In genomic region chr15:63899606-63900005, GRCh38 we compare ENCODE assay signal across 8 cellular contexts.
DNase-seq lines count a peak whose midpoint lies in the region; ATAC-seq and TF ChIP-seq lines count a peak whose summit lies in the region.
"Not testable (repeated sequence)": the region's sequence is repeated elsewhere in the genome, so short reads cannot be mapped to it uniquely, and the experiment has no call there.

No MANE protein-coding gene starts in this region.

- H3K9ac ChIP-seq in BLaER1, result not testable (repeated sequence)

- H3K27ac Mint-ChIP-seq in activated CD4-positive, alpha-beta T cell treated with anti-CD3 and anti-CD28 coated beads, Interleukin-2, amount 10 ng/mL, durations not matched to agents 7 days and 5 days, result peak overlapping the region; percentile 58
- peak overlapping the region; percentile 64 for H3K27ac Mint-ChIP-seq in activated naive CD4-positive, alpha-beta T cell treated with anti-CD3 and anti-CD28 coated beads, Interleukin-2, amount 50 U/mL, for 24 hours
- H3K27ac Mint-ChIP-seq in dendritic cell treated with granulocyte-macrophage colony-stimulating factor and Interleukin-4, amounts not matched to agents 40 ng/mL and 50 ng/mL, for 4 days, result peak overlapping the region; percentile 78

- H3K27me3 ChIP-seq in BLaER1; HL-60 (ENCODE audit: insufficient read depth, poor library complexity, severe bottlenecking); lower lobe of right lung (ENCODE audit: low read depth); neutrophil; thyroid gland: not testable (repeated sequence)

- not testable (repeated sequence) for H3K4me3 Mint-ChIP-seq in activated CD4-positive, alpha-beta T cell treated with anti-CD3 and anti-CD28 coated beads, Interleukin-2, amount 10 ng/mL, durations not matched to agents 7 days and 5 days; dendritic cell treated with granulocyte-macrophage colony-stimulating factor and Interleukin-4, amounts not matched to agents 40 ng/mL and 50 ng/mL, for 4 days
- peak overlapping the region; percentile 62 for H3K4me3 Mint-ChIP-seq in activated naive CD4-positive, alpha-beta T cell treated with anti-CD3 and anti-CD28 coated beads, Interleukin-2, amount 50 U/mL, for 24 hours

- intact Hi-C loops in dendritic cell treated with granulocyte-macrophage colony-stimulating factor and Interleukin-4, amounts not matched to agents 40 ng/mL and 50 ng/mL, for 4 days (cut with micrococcal nuclease), result loop anchor here (10.0 kb wide), 1 partner anchor 145 kb away; the partner anchor contains the start of gene DAPK2
- intact Hi-C loops in lower lobe of right lung (cut with DNase I), result not testable (repeated sequence)
- intact Hi-C loops in thyroid gland (cut with DNase I), result loop anchor here (10.0 kb wide), 1 partner anchor 145 kb away; the partner anchor contains the start of gene DAPK2

- H4K20me1 ChIP-seq in BLaER1, result not testable (repeated sequence)

- not testable (repeated sequence) for DNase-seq in HL-60 (ENCODE audit: low read depth in 1 of 2, low spot score in 1 of 2); activated CD4-positive, alpha-beta T cell treated with anti-CD3 and anti-CD28 coated beads, Interleukin-2, amount 10 ng/mL, durations not matched to agents 7 days and 5 days
- DNase-seq in lower lobe of right lung (peak; percentile 47), thyroid gland (peak; percentile 58)

- H3K9me3 Mint-ChIP-seq in activated CD4-positive, alpha-beta T cell treated with anti-CD3 and anti-CD28 coated beads, Interleukin-2, amount 10 ng/mL, durations not matched to agents 7 days and 5 days; activated naive CD4-positive, alpha-beta T cell treated with anti-CD3 and anti-CD28 coated beads, Interleukin-2, amount 50 U/mL, for 24 hours; dendritic cell treated with granulocyte-macrophage colony-stimulating factor and Interleukin-4, amounts not matched to agents 40 ng/mL and 50 ng/mL, for 4 days: not testable (repeated sequence)

- WGBS in thyroid gland, 2 donors, result 67 to 74% methylated on average over 7 of the region's 7 CpGs

- H3K36me3 ChIP-seq in BLaER1, lower lobe of right lung, thyroid gland: not testable (repeated sequence)
- peaks cover 13% of the 10 kb centered on the region for H3K36me3 ChIP-seq in neutrophil

- H3K27me3 Mint-ChIP-seq in activated CD4-positive, alpha-beta T cell treated with anti-CD3 and anti-CD28 coated beads, Interleukin-2, amount 10 ng/mL, durations not matched to agents 7 days and 5 days; activated naive CD4-positive, alpha-beta T cell treated with anti-CD3 and anti-CD28 coated beads, Interleukin-2, amount 50 U/mL, for 24 hours: not testable (repeated sequence)
- H3K27me3 Mint-ChIP-seq in dendritic cell treated with granulocyte-macrophage colony-stimulating factor and Interleukin-4, amounts not matched to agents 40 ng/mL and 50 ng/mL, for 4 days, result peaks cover 26% of the 10 kb centered on the region

- H3K27ac ChIP-seq in BLaER1, result not testable (repeated sequence)
- H3K27ac ChIP-seq in HL-60 (replicated peaks) (peak overlapping the region; percentile 61), lower lobe of right lung (peak overlapping the region; percentile 36), neutrophil (peak overlapping the region; percentile 82), thyroid gland (peak overlapping the region; percentile 52 to 78 (median 68))

- POLR2A ChIA-PET in activated CD4-positive, alpha-beta T cell treated with anti-CD3 and anti-CD28 coated beads, Interleukin-2, amount 10 ng/mL, durations not matched to agents 7 days and 5 days (lab: Charles Lee), result not testable (repeated sequence)

- H3K36me3 Mint-ChIP-seq in activated CD4-positive, alpha-beta T cell treated with anti-CD3 and anti-CD28 coated beads, Interleukin-2, amount 10 ng/mL, durations not matched to agents 7 days and 5 days (ENCODE audit: low read depth); activated naive CD4-positive, alpha-beta T cell treated with anti-CD3 and anti-CD28 coated beads, Interleukin-2, amount 50 U/mL, for 24 hours; dendritic cell treated with granulocyte-macrophage colony-stimulating factor and Interleukin-4, amounts not matched to agents 40 ng/mL and 50 ng/mL, for 4 days (ENCODE audit: low read depth): not testable (repeated sequence)

- not testable (repeated sequence) for H3K4me3 ChIP-seq in BLaER1; HL-60 (replicated peaks; ENCODE audit: insufficient read depth, low read length); thyroid gland (replicated peaks in 1 of 3)
- H3K4me3 ChIP-seq in lower lobe of right lung (peak overlapping the region; percentile 11), neutrophil (ENCODE audit: low read depth in 1 of 2, low read length in 1 of 2) (peak overlapping the region; percentile 36 to 39)

- TF ChIP-seq CTCF in HL-60 (IDR thresholded peaks at IDR 0.05; ENCODE audit: insufficient read depth, low read length); lower lobe of right lung (IDR thresholded peaks at IDR 0.05); neutrophil (IDR thresholded peaks at IDR 0.05); thyroid gland (IDR thresholded peaks at IDR 0.05): not testable (repeated sequence)

- peaks cover 52% of the 10 kb centered on the region for H3K4me1 Mint-ChIP-seq in activated CD4-positive, alpha-beta T cell treated with anti-CD3 and anti-CD28 coated beads, Interleukin-2, amount 10 ng/mL, durations not matched to agents 7 days and 5 days
- H3K4me1 Mint-ChIP-seq in activated naive CD4-positive, alpha-beta T cell treated with anti-CD3 and anti-CD28 coated beads, Interleukin-2, amount 50 U/mL, for 24 hours, result peaks cover 61% of the 10 kb centered on the region
- H3K4me1 Mint-ChIP-seq in dendritic cell treated with granulocyte-macrophage colony-stimulating factor and Interleukin-4, amounts not matched to agents 40 ng/mL and 50 ng/mL, for 4 days (ENCODE audit: low read depth), result peaks cover 77% of the 10 kb centered on the region

- not testable (repeated sequence) for H3K9me3 ChIP-seq in BLaER1, lower lobe of right lung, neutrophil, thyroid gland

- peak in 1 of 2 donors; percentile 5 for ATAC-seq in lower lobe of right lung

- peak overlapping the region; percentile 50; the same call in 1 of the 2 replicates for H3K4me2 ChIP-seq in BLaER1

- CTCF ChIA-PET in activated CD4-positive, alpha-beta T cell treated with anti-CD3 and anti-CD28 coated beads, Interleukin-2, amount 10 ng/mL, durations not matched to agents 7 days and 5 days (lab: Charles Lee), result interaction anchor here (0.9 to 1.4 kb wide), 3 partner anchors 9 to 46 kb away, joined by 3 read pairs; no protein-coding TSS in a partner anchor

- TF ChIP-seq POLR2A in thyroid gland (IDR thresholded peaks at IDR 0.05), result not testable (repeated sequence)

- H3K4me1 ChIP-seq in BLaER1 (peaks cover 74% of the 10 kb centered on the region), lower lobe of right lung (peaks cover 26% of the 10 kb centered on the region), neutrophil (ENCODE audit: control insufficient read depth in 1 of 2, insufficient read depth in 1 of 2, low read depth in 1 of 2, low read length in 1 of 2) (peaks cover 68 to 74% of the 10 kb centered on the region in 2 experiments), thyroid gland (peaks cover 8 to 34% of the 10 kb centered on the region in 2 donors)
